In genomic region chr2:27370026-27370815, GRCh38 we compare ENCODE assay signal across 8 cellular contexts. TPM values are rescaled to one million over a fixed set of nuclear protein-coding genes. Genes with fewer than 3 reads are reported as not detected.
DNase-seq lines count a peak whose midpoint lies in the region; ATAC-seq and TF ChIP-seq lines count a peak whose summit lies in the region.

Gene EIF2B4 (minus strand): TSS chr2:27370338. CDS start chr2:27370314, 24 bp downstream.
Gene SNX17 (plus strand): TSS chr2:27370616. CDS start chr2:27370744, 128 bp downstream.

- TF ChIP-seq RAD21 in SK-N-SH (IDR thresholded peaks at IDR 0.05; ENCODE audit: low read length), result peak; percentile 55

- H3K79me2 ChIP-seq in SK-N-SH (ENCODE audit: insufficient read depth), result peaks cover 64% of the 10 kb centered on the region

- H3K9me2 ChIP-seq in SK-N-SH, result no peaks in the 10 kb centered on the region

- peak within 1 kb of the TSS; percentile 94 to 99 for H3K4me3 ChIP-seq in SK-N-SH (ENCODE audit: low read depth in 2 of 2, low read length in 1 of 2)
- peak within 1 kb of the TSS; percentile 65 to 98 for H3K4me3 ChIP-seq in gastroesophageal sphincter

- TF ChIP-seq POLR2A in gastroesophageal sphincter (IDR thresholded peaks at IDR 0.05), result peak; percentile 70 to 77

- H3K4me1 ChIP-seq in SK-N-SH (ENCODE audit: control insufficient read depth in 1 of 2, insufficient read depth in 2 of 2, low read depth in 1 of 2, low read length in 1 of 2), result peaks cover 11 to 22% of the 10 kb centered on the region in 2 experiments; a peak in 3 of 4 replicates
- peaks cover 10 to 50% (median 24%) of the 10 kb centered on the region in 3 donors for H3K4me1 ChIP-seq in gastroesophageal sphincter

- H3K27ac ChIP-seq in SK-N-SH (ENCODE audit: low read depth in 2 of 2, low read length in 1 of 2) (peak within 1 kb of the TSS; percentile 79 to 89), gastroesophageal sphincter (peak within 1 kb of the TSS; percentile 87 to 98 (median 96))

- H2AFZ ChIP-seq in SK-N-SH (ENCODE audit: low read depth), result peak within 1 kb of the TSS; percentile 51

- H3K9me3 ChIP-seq in SK-N-SH (no peaks in the 10 kb centered on the region), gastroesophageal sphincter (no peaks in the 10 kb centered on the region)

- H4K20me1 ChIP-seq in SK-N-SH (ENCODE audit: insufficient read depth), result no peaks in the 10 kb centered on the region; the same call in 1 of the 2 replicates

- DNase-seq in GM10266 (ENCODE audit: extremely low spot score) (peak; percentile 96), NCI-H1048 (lab: John Stamatoyannopoulos, UW) (peak; percentile 95), SK-N-SH (peak; percentile 98), non-pigmented ciliary epithelial cell (ENCODE audit: low read depth) (peak; percentile 95), superior temporal gyrus (ENCODE audit: extremely low spot score) (peak; percentile 99)
- peak; percentile 100 for DNase-seq in activated naive CD4-positive, alpha-beta T cell treated with anti-CD3 and anti-CD28 coated beads, Interleukin-2, amount 50 U/mL, for 16 hours

- TF ChIP-seq EP300 in SK-N-SH (IDR thresholded peaks at IDR 0.05; ENCODE audit: borderline replicate concordance in 1 of 2, low read depth in 1 of 2, low read length in 1 of 2) (no peak; a peak in 1 of 4 replicates), gastroesophageal sphincter (IDR thresholded peaks at IDR 0.05) (no peak)

- CTCF ChIA-PET in SK-N-SH (lab: Yijun Ruan, JAX), result interaction anchor here (0.7 to 3.2 kb wide), 19 partner anchors 10 to 314 kb away, joined by 3 to 36 read pairs (median 4); partner anchors contain the start of genes GTF3C2, MPV17, PPM1G and ZNF513

- ATAC-seq in HG02588 (IDR thresholded peaks at IDR 0.05; ENCODE audit: unreplicated experiment), result peak; percentile 89
- peak; percentile 97 for ATAC-seq in gastroesophageal sphincter

- POLR2A ChIA-PET in SK-N-SH (lab: Yijun Ruan, JAX), result interaction anchor here (0.9 to 3.8 kb wide), 7 partner anchors 10 to 258 kb away, joined by 3 to 34 read pairs (median 5); partner anchors contain the start of genes CCDC121, GPN1, GTF3C2 and MPV17

- TF ChIP-seq CTCF in GM10266 (IDR thresholded peaks at IDR 0.05; ENCODE audit: control insufficient read depth, insufficient read depth, low read depth, missing control alignments) (peak; percentile 98), SK-N-SH (IDR thresholded peaks at IDR 0.05) (peak; percentile 84), gastroesophageal sphincter (IDR thresholded peaks at IDR 0.05) (peak in 3 of 4 experiments; percentile 56 to 83 (median 61))

- H3K36me3 ChIP-seq in SK-N-SH (replicated peaks in 1 of 2; ENCODE audit: control insufficient read depth in 1 of 2, insufficient read depth in 2 of 2, low read length in 1 of 2), result peaks cover 53 to 64% of the 10 kb centered on the region in 2 experiments
- peaks cover 0 to 69% of the 10 kb centered on the region in 2 donors for H3K36me3 ChIP-seq in gastroesophageal sphincter

- H3K27me3 ChIP-seq in SK-N-SH (ENCODE audit: insufficient read depth), result no peaks in the 10 kb centered on the region
- H3K27me3 ChIP-seq in gastroesophageal sphincter, result no peaks in the 10 kb centered on the region

- H3K9ac ChIP-seq in SK-N-SH, result peak within 1 kb of the TSS; percentile 93

- WGBS in SK-N-SH (ENCODE audit: low lambda C conversion rate), result under 1% methylated on average over 30 of the region's 85 CpGs
- WGBS in gastroesophageal sphincter (ENCODE audit: low coverage in 1 of 2), 2 donors, result no CpG with 5 or more reads among the region's 85 CpGs

- peak within 1 kb of the TSS; percentile 91 for H3K4me2 ChIP-seq in SK-N-SH

- peaks cover 9% of the 10 kb centered on the region for H3F3A ChIP-seq in SK-N-SH (replicated peaks; ENCODE audit: insufficient read depth)

TF ChIP-seq in SK-N-SH, 30 proteins besides CTCF, POLR2A, EP300 and RAD21 (continues in another document):
- TF ChIP-seq GATA2 (CRISPR knock-in tag; IDR thresholded peaks at IDR 0.05), result no peak
- peak; percentile 39; the same call in 1 of the 2 replicates for TF ChIP-seq SMC3 (IDR thresholded peaks at IDR 0.05; ENCODE audit: low read depth, low read length)
- TF ChIP-seq CHD2 (IDR thresholded peaks at IDR 0.05; ENCODE audit: low read length, partially characterized antibody), result peak; percentile 97
- no peak for TF ChIP-seq EZH2phosphoT487 (IDR thresholded peaks at IDR 0.05; ENCODE audit: borderline replicate concordance, low read depth)
- no peak for TF ChIP-seq USF2 (IDR thresholded peaks at IDR 0.05; ENCODE audit: borderline replicate concordance, low read depth, low read length)
- no peak for TF ChIP-seq JUND (IDR thresholded peaks at IDR 0.05)
- peak; percentile 62; the same call in 1 of the 2 replicates for TF ChIP-seq USF1 (IDR thresholded peaks at IDR 0.05; ENCODE audit: borderline replicate concordance, low read depth)
- TF ChIP-seq RXRA (IDR thresholded peaks at IDR 0.05; ENCODE audit: borderline replicate concordance, low read depth), result no peak
- TF ChIP-seq MXI1 (IDR thresholded peaks at IDR 0.05; ENCODE audit: low read depth, low read length), result peak; percentile 98
- TF ChIP-seq IRF3 (IDR thresholded peaks at IDR 0.05; ENCODE audit: low read depth, low read length), result no peak
- TF ChIP-seq MEF2A (IDR thresholded peaks at IDR 0.05; ENCODE audit: borderline replicate concordance, low read depth), result no peak
- TF ChIP-seq TEAD4 (IDR thresholded peaks at IDR 0.05; ENCODE audit: borderline replicate concordance, insufficient read depth), result 0 out of 2 replicates have a peak, but pooled peaks have one; percentile 11
- TF ChIP-seq FOXM1 (IDR thresholded peaks at IDR 0.05; ENCODE audit: low read depth), result no peak
- TF ChIP-seq ELF1 (IDR thresholded peaks at IDR 0.05), result peak; percentile 95
- TF ChIP-seq SIN3A (IDR thresholded peaks at IDR 0.05; ENCODE audit: borderline replicate concordance, low read depth, low read length), result peak; percentile 98
- no peak for TF ChIP-seq FOXJ3 (CRISPR knock-in tag; IDR thresholded peaks at IDR 0.05)
- TF ChIP-seq FOSL2 (IDR thresholded peaks at IDR 0.05; ENCODE audit: borderline replicate concordance, low read depth), result no peak
- peak; percentile 40 for TF ChIP-seq NRF1 (IDR thresholded peaks at IDR 0.05; ENCODE audit: low read depth, low read length)
- TF ChIP-seq GABPA (IDR thresholded peaks at IDR 0.05; ENCODE audit: low read depth), result peak; percentile 70
- TF ChIP-seq NFIC (IDR thresholded peaks at IDR 0.05; ENCODE audit: borderline replicate concordance), result 0 out of 2 replicates have a peak, but pooled peaks have one; percentile 42
- peak; percentile 82; the same call in 1 of the 2 replicates for TF ChIP-seq RCOR1 (IDR thresholded peaks at IDR 0.05; ENCODE audit: low read length)
- TF ChIP-seq TCF12 (IDR thresholded peaks at IDR 0.05), result peak; percentile 58; the same call in 1 of the 2 replicates
- peak; percentile 83 for TF ChIP-seq MAX (IDR thresholded peaks at IDR 0.05; ENCODE audit: low read depth)
- TF ChIP-seq POLR2AphosphoS5 (IDR thresholded peaks at IDR 0.05; ENCODE audit: low read depth, low read length), result peak; percentile 87
- TF ChIP-seq YY1 (IDR thresholded peaks at IDR 0.05; ENCODE audit: low read depth), result peak; percentile 94

RNA-seq across cellular contexts. Expression of gene EIF2B4, which starts in this region (rescaled TPM):
- polyA plus RNA-seq in SK-N-SH (2012; rRNA removed), result 51.7 and 56.0 TPM in 2 replicates
- 29.4 and 37.1 TPM in 2 replicates for polyA plus RNA-seq in SK-N-SH (2012; cell fraction: cytosol; rRNA removed)
- 160 and 163 TPM in 2 replicates for polyA plus RNA-seq in SK-N-SH (2012; cell fraction: nucleus; rRNA removed)
- total RNA-seq in gastroesophageal sphincter, result 10 to 100 TPM; 40.8 to 54.9 (median 48.8) TPM

RNA-seq across cellular contexts. Expression of gene SNX17, which starts in this region (rescaled TPM):
- 128 and 145 TPM in 2 replicates for polyA plus RNA-seq in SK-N-SH (2012; rRNA removed)
- polyA plus RNA-seq in SK-N-SH (2012; cell fraction: cytosol; rRNA removed), result 103 and 135 TPM in 2 replicates
- 150 and 153 TPM in 2 replicates for polyA plus RNA-seq in SK-N-SH (2012; cell fraction: nucleus; rRNA removed)
- total RNA-seq in gastroesophageal sphincter, result 100 to 1,000 TPM; 104 to 130 (median 118) TPM

Comparison
In these comparisons a context has a peak if more than half of its experiments do, and no peak if none do; other contexts are left out.
1. Peak in every context shown above with its lines: DNase-seq, ATAC-seq, H3K4me3 ChIP-seq and H3K27ac ChIP-seq.